In the genomic region with DNA sequence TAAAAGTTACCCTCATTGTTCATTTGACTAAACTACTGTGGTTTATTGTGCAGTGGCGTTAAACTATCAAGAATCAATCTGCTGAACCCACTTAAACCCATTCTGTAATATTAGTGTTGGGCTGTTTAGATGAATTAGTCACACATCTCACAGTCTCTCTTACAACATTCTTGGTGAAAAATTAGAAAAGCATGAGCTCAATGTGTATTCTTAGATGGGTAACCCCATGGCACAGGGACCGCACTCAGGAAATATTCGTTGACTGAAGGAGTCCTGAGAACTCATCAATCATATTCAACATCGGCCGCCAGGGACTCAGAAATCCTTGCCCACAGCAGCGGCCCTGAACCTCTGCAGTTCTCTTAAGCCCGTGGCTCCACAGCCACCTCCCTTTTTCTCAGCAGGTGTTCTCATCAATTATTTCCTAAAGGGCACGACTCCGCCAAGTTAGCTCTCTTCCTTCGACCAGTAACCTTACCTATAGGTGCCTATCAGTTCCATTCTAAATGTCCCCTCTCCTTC, we compare ENCODE assay signal across 25 cellular contexts.
"Had no signal": no experiment of that assay in that cellular context is flagged by ENCODE, and none has a peak within 500 bp of the region (broad histone marks: within the 10 kb centered on the region; RNA-seq: fewer than 3 reads in every experiment).

No MANE protein-coding gene starts in this region.

- H3K4me3 Mint-ChIP-seq: activated CD4-positive, alpha-beta memory T cell treated with anti-CD3 and anti-CD28 coated beads for 36 hours; activated CD4-positive, alpha-beta T cell treated with anti-CD3 and anti-CD28 coated beads, Interleukin-2, amount 10 ng/mL, durations not matched to agents 7 days and 5 days; activated naive CD8-positive, alpha-beta T cell treated with anti-CD3 and anti-CD28 coated beads, Interleukin-2, amount 50 U/mL, for 24 hours; activated T-cell treated with anti-CD3 and anti-CD28 coated beads, Interleukin-2, amount 50 U/mL, for 4 hours had no signal

- ATAC-seq: activated naive CD4-positive, alpha-beta T cell treated with anti-CD3 and anti-CD28 coated beads, Interleukin-2, amount 50 U/mL, for 72 hours; activated naive CD8-positive, alpha-beta T cell treated with anti-CD3 and anti-CD28 coated beads, Interleukin-2, amount 50 U/mL, for 24 hours; activated T-cell treated with anti-CD3 and anti-CD28 coated beads, Interleukin-2, amount 50 U/mL, for 4 hours had no signal

- H3K4me3 ChIP-seq: ascending aorta, breast epithelium, Peyer's patch, SJCRH30 had no signal

- DNase-seq: activated CD4-positive, alpha-beta memory T cell treated with anti-CD3 and anti-CD28 coated beads for 36 hours; activated CD4-positive, alpha-beta T cell treated with anti-CD3 and anti-CD28 coated beads, Interleukin-2, amount 10 ng/mL, durations not matched to agents 7 days and 5 days; activated CD4-positive, CD25-positive, alpha-beta regulatory T cell; activated CD8-positive, alpha-beta memory T cell treated with anti-CD3 and anti-CD28 coated beads for 24 hours; activated effector memory CD4-positive, alpha-beta T cell treated with anti-CD3 and anti-CD28 coated beads, Interleukin-2, amount 50 U/mL, for 16 hours; activated naive CD4-positive, alpha-beta T cell treated with Interleukin-2 at 50 U/mL for 16 hours; activated naive CD8-positive, alpha-beta T cell treated with anti-CD3 and anti-CD28 coated beads, Interleukin-2, amount 50 U/mL, for 24 hours; activated T-cell treated with anti-CD3 and anti-CD28 coated beads, Interleukin-2, amount 50 U/mL, for 4 hours; amniotic stem cell; caudate nucleus; MM.1S; NCI-H1105; NCI-H1436; NCI-H1694 treated with DMSO at 0.1 percent for 48 hours; NCI-H2029 treated with DMSO at 0.1 percent for 48 hours; NCI-H510A treated with DMSO at 0.1 percent for 48 hours; NCI-H69; Peyer's patch; Right ventricle myocardium superior; SJCRH30; SK-N-SH; T-helper 1 cell had no signal

- H3K36me3 ChIP-seq: ascending aorta, breast epithelium, Peyer's patch, SJCRH30 had no signal

- H3K4me1 Mint-ChIP-seq: activated CD4-positive, alpha-beta T cell treated with anti-CD3 and anti-CD28 coated beads, Interleukin-2, amount 10 ng/mL, durations not matched to agents 7 days and 5 days had no signal

- H3K9me3 Mint-ChIP-seq: activated CD4-positive, alpha-beta memory T cell treated with anti-CD3 and anti-CD28 coated beads for 36 hours; activated T-cell treated with anti-CD3 and anti-CD28 coated beads, Interleukin-2, amount 50 U/mL, for 4 hours had no signal

- H3K27ac Mint-ChIP-seq: activated CD4-positive, alpha-beta memory T cell treated with anti-CD3 and anti-CD28 coated beads for 36 hours; activated CD4-positive, alpha-beta T cell treated with anti-CD3 and anti-CD28 coated beads, Interleukin-2, amount 10 ng/mL, durations not matched to agents 7 days and 5 days; activated naive CD4-positive, alpha-beta T cell treated with anti-CD3 and anti-CD28 coated beads, Interleukin-2, amount 50 U/mL, for 72 hours; activated naive CD8-positive, alpha-beta T cell treated with anti-CD3 and anti-CD28 coated beads, Interleukin-2, amount 50 U/mL, for 24 hours had no signal

- H3K27me3 ChIP-seq: ascending aorta, breast epithelium, Peyer's patch, SJCRH30 had no signal

- H3K27me3 Mint-ChIP-seq: activated CD4-positive, alpha-beta memory T cell treated with anti-CD3 and anti-CD28 coated beads for 36 hours; activated CD4-positive, alpha-beta T cell treated with anti-CD3 and anti-CD28 coated beads, Interleukin-2, amount 10 ng/mL, durations not matched to agents 7 days and 5 days; activated naive CD8-positive, alpha-beta T cell treated with anti-CD3 and anti-CD28 coated beads, Interleukin-2, amount 50 U/mL, for 24 hours had no signal
